Comparison of ENCODE assay signal across 8 cellular contexts in the genomic region with DNA sequence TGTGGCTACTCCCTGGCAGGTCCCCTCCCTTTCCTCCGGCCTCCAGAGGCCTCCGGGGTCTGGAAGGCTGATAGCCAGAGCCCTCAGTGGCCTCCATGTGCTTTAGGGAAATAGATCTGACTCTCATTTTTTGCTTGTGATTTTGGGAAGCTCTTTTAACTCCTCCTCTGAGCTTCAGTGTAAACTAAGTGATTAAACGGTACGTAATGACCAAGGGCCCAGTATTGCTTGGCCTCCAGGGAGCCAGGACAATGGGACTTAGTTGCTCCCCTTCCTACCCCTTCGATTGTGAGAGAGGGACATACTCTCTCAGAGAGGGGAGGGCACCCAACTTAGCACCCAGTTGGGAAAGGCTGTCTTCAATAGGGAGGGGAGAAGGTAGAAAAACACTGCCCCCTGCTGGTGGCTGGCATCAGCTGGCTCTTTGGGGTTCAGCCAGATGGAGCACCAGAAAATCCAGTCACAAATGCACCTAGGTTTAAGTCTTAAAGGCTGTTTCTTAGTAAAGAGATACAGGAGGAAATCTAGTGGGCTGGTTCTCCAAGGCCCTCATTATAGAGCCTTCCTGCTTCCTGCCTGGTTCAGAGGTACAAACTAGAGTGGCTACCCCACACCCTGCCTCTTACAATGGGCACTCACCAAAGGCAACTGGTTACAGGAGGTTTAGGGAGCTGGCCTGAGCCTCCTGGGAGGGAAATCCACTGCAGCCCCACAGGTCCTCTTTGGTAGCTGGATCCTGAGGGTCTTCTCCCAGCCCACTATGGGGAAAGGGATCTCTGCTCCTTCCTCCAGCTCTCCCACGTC. TPM values are rescaled to one million over a fixed set of nuclear protein-coding genes. Genes with fewer than 3 reads are reported as not detected.
DNase-seq lines count a peak whose midpoint lies in the region; ATAC-seq lines count a peak whose summit lies in the region.

No MANE protein-coding gene starts in this region.

- intact Hi-C loops in left colon (cut with DNase I, micrococcal nuclease), result loop anchor here (5.0 to 10.0 kb wide), 3 partner anchors 36 to 99 kb away; no protein-coding TSS in a partner anchor

- peaks cover 65% of the 10 kb centered on the region for H3K36me3 Mint-ChIP-seq in central memory CD8-positive, alpha-beta T cell (ENCODE audit: insufficient read depth)

- ATAC-seq in central memory CD8-positive, alpha-beta T cell (replicated peaks; ENCODE audit: extremely low read depth, poor library complexity, severe bottlenecking), result peak; percentile 20
- ATAC-seq in left colon (peak; percentile 76), HG02938 (IDR thresholded peaks at IDR 0.05; ENCODE audit: unreplicated experiment) (no peak)

- H3K27ac Mint-ChIP-seq in central memory CD8-positive, alpha-beta T cell (ENCODE audit: low read depth), result peak overlapping the region; percentile 100

- no peaks in the 10 kb centered on the region for H3K27me3 Mint-ChIP-seq in central memory CD8-positive, alpha-beta T cell

- DNase-seq in activated gamma-delta T cell treated with Interleukin-2 at 50 U/mL for 16 hours (peak; percentile 88), activated gamma-delta T cell (lab: John Stamatoyannopoulos, UW) (no peak), NCI-H2227 treated with DMSO at 0.1 percent for 48 hours (lab: John Stamatoyannopoulos, UW) (peak; percentile 62), left colon (peak; percentile 63 to 88)
- DNase-seq in activated CD4-positive, alpha-beta T cell treated with anti-CD3 and anti-CD28 coated beads for 24 hours (ENCODE audit: low read depth in 2 of 2), result peak; percentile 83 to 92
- peak; percentile 77 to 91 for DNase-seq in central memory CD8-positive, alpha-beta T cell (ENCODE audit: low spot score in 2 of 2)
- peak; percentile 76 to 83 for DNase-seq in stimulated activated CD4-positive, alpha-beta T cell treated with anti-CD3 and anti-CD28 coated beads, Interleukin-4, amount 100 ng/mL, for 4 hours

- no peaks in the 10 kb centered on the region for H3K9me3 Mint-ChIP-seq in central memory CD8-positive, alpha-beta T cell

- H3K4me3 Mint-ChIP-seq in central memory CD8-positive, alpha-beta T cell, result peak overlapping the region; percentile 73

- H3K4me1 Mint-ChIP-seq in central memory CD8-positive, alpha-beta T cell, result peaks cover 60% of the 10 kb centered on the region

RNA-seq across cellular contexts. Expression of gene EIF2D, which starts 28.6 kb away (rescaled TPM):
- total RNA-seq in left colon, result 10 to 100 TPM; 35.5 to 38.4 TPM

RNA-seq across cellular contexts. Expression of gene DYRK3, which starts 51.7 kb away (rescaled TPM):
- total RNA-seq in left colon, result 1 to 10 TPM in 1 of 2 donors, under 1 TPM in 1; 0.58 to 1.2 TPM
